Comparison of ENCODE assay signal across 17 cellular contexts in the genomic region with DNA sequence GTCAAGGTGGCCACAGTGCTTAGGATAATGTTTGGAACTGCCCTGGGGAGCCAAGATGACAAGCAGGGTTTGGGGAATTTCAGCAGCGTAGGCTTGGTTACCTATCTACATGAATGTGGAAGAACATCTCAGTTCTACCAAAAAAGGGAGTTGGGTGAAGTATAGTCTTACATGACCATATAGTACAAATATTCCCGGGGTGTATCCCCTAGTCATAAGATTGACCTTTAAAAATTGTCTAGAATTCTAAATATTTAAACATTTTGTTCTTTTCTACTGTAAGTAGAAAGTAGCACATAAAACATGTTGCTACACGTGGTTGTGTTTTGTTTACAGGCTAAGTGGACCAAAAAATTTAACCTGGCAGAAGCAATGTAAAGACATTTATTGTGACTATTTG. TPM values are rescaled to one million over a fixed set of nuclear protein-coding genes. Genes with fewer than 3 reads are reported as not detected.
DNase-seq lines count a peak whose midpoint lies in the region; ATAC-seq and TF ChIP-seq lines count a peak whose summit lies in the region.
"Had no signal": no experiment of that assay in that cellular context is flagged by ENCODE, and none has a peak within 500 bp of the region (broad histone marks: within the 10 kb centered on the region; RNA-seq: fewer than 3 reads in every experiment).

No MANE protein-coding gene starts in this region.

- no peaks in the 10 kb centered on the region for H3K9me3 Mint-ChIP-seq in T-helper 1 cell treated with Interleukin-12 subunit alpha and Interleukin-12 subunit beta and Interleukin-4 antibody, amounts not matched to agents 30 μg/mL and 1 μg/mL, for 36 hours
- no peaks in the 10 kb centered on the region for H3K9me3 Mint-ChIP-seq in natural killer cell treated with Interleukin-12 subunit alpha and Interleukin-12 subunit beta and Interleukin-15 and Interleukin-18, amount 100 ng/mL, for 72 hours
- H3K9me3 Mint-ChIP-seq in natural killer cell, result no peaks in the 10 kb centered on the region
- peaks cover 0 to 2% (median 0%) of the 10 kb centered on the region in 6 donors for H3K9me3 Mint-ChIP-seq in immature natural killer cell
- H3K9me3 Mint-ChIP-seq: CD8-positive, alpha-beta T cell; H9 had no signal

- no peaks in the 10 kb centered on the region for H3K27me3 ChIP-seq in foreskin keratinocyte

- no peak overlapping the region for H3K27ac ChIP-seq in foreskin keratinocyte
- H3K27ac ChIP-seq: 22Rv1 had no signal

- H3K27ac Mint-ChIP-seq in T-helper 1 cell treated with Interleukin-12 subunit alpha and Interleukin-12 subunit beta and Interleukin-4 antibody, amounts not matched to agents 30 μg/mL and 1 μg/mL, for 36 hours, result peak overlapping the region; percentile 57
- H3K27ac Mint-ChIP-seq in natural killer cell treated with Interleukin-12 subunit alpha and Interleukin-12 subunit beta and Interleukin-15 and Interleukin-18, amount 100 ng/mL, for 72 hours, result peak overlapping the region; percentile 93 to 96
- H3K27ac Mint-ChIP-seq in natural killer cell (no peak overlapping the region), immature natural killer cell (peak overlapping the region in 3 of 6 donors; percentile 22 to 50 (median 32))
- H3K27ac Mint-ChIP-seq: CD8-positive, alpha-beta T cell; H9 had no signal

- no peak for ATAC-seq in natural killer cell treated with Interleukin-12 subunit alpha and Interleukin-12 subunit beta and Interleukin-15 and Interleukin-18, amount 100 ng/mL, for 72 hours
- ATAC-seq in natural killer cell (no peak), foreskin keratinocyte (no peak), GM19324 (IDR thresholded peaks at IDR 0.05; ENCODE audit: low FRiP score, unreplicated experiment) (no peak)
- ATAC-seq: CD8-positive, alpha-beta T cell; HepG2 had no signal

- H3K4me1 ChIP-seq in foreskin keratinocyte, result peaks cover 15% of the 10 kb centered on the region

- DNase-seq in T-helper 1 cell, result no peak
- DNase-seq in natural killer cell treated with Interleukin-12 subunit alpha and Interleukin-12 subunit beta and Interleukin-15 and Interleukin-18, amount 100 ng/mL, for 72 hours (ENCODE audit: low spot score), result no peak
- DNase-seq in natural killer cell, result no peak
- DNase-seq in foreskin keratinocyte, result peak; percentile 64 to 89
- DNase-seq in immature natural killer cell, result no peak
- DNase-seq: CD8-positive, alpha-beta T cell; COR-L47; DND-41; GDM1; GOT3; H9 had no signal

- TF ChIP-seq CTCF in natural killer cell (IDR thresholded peaks at IDR 0.05) (no peak), foreskin keratinocyte (conservative IDR thresholded peaks at IDR 0.05) (no peak)

- peaks cover 72% of the 10 kb centered on the region for H3K36me3 Mint-ChIP-seq in T-helper 1 cell treated with Interleukin-12 subunit alpha and Interleukin-12 subunit beta and Interleukin-4 antibody, amounts not matched to agents 30 μg/mL and 1 μg/mL, for 36 hours (ENCODE audit: low read depth)
- peaks cover 52% of the 10 kb centered on the region for H3K36me3 Mint-ChIP-seq in natural killer cell treated with Interleukin-12 subunit alpha and Interleukin-12 subunit beta and Interleukin-15 and Interleukin-18, amount 100 ng/mL, for 72 hours
- H3K36me3 Mint-ChIP-seq in natural killer cell, result no peaks in the 10 kb centered on the region
- peaks cover 8 to 47% (median 21%) of the 10 kb centered on the region in 3 donors for H3K36me3 Mint-ChIP-seq in immature natural killer cell
- H3K36me3 Mint-ChIP-seq: CD14-positive monocyte; CD8-positive, alpha-beta T cell had no signal

- H3K27me3 Mint-ChIP-seq in T-helper 1 cell treated with Interleukin-12 subunit alpha and Interleukin-12 subunit beta and Interleukin-4 antibody, amounts not matched to agents 30 μg/mL and 1 μg/mL, for 36 hours (ENCODE audit: low read depth), result no peaks in the 10 kb centered on the region
- H3K27me3 Mint-ChIP-seq in natural killer cell treated with Interleukin-12 subunit alpha and Interleukin-12 subunit beta and Interleukin-15 and Interleukin-18, amount 100 ng/mL, for 72 hours, result no peaks in the 10 kb centered on the region
- H3K27me3 Mint-ChIP-seq in natural killer cell (ENCODE audit: low read depth in 2 of 2) (no peaks in the 10 kb centered on the region), immature natural killer cell (ENCODE audit: low read depth in 3 of 3) (peaks cover 0 to 10% (median 3%) of the 10 kb centered on the region in 3 donors)

- no peak overlapping the region for H3K4me3 Mint-ChIP-seq in T-helper 1 cell treated with Interleukin-12 subunit alpha and Interleukin-12 subunit beta and Interleukin-4 antibody, amounts not matched to agents 30 μg/mL and 1 μg/mL, for 36 hours
- H3K4me3 Mint-ChIP-seq in natural killer cell treated with Interleukin-12 subunit alpha and Interleukin-12 subunit beta and Interleukin-15 and Interleukin-18, amount 100 ng/mL, for 72 hours, result peak overlapping the region; percentile 79
- H3K4me3 Mint-ChIP-seq in natural killer cell (no peak overlapping the region), immature natural killer cell (no peak overlapping the region)
- H3K4me3 Mint-ChIP-seq: CD14-positive monocyte; CD8-positive, alpha-beta T cell; H9 had no signal

- H3K4me1 Mint-ChIP-seq in T-helper 1 cell treated with Interleukin-12 subunit alpha and Interleukin-12 subunit beta and Interleukin-4 antibody, amounts not matched to agents 30 μg/mL and 1 μg/mL, for 36 hours (ENCODE audit: low read depth), result peaks cover 59% of the 10 kb centered on the region
- H3K4me1 Mint-ChIP-seq in natural killer cell treated with Interleukin-12 subunit alpha and Interleukin-12 subunit beta and Interleukin-15 and Interleukin-18, amount 100 ng/mL, for 72 hours (ENCODE audit: low read depth in 2 of 2), result peaks cover 43 to 63% of the 10 kb centered on the region in 2 donors
- H3K4me1 Mint-ChIP-seq in natural killer cell, result peaks cover 33 to 34% of the 10 kb centered on the region in 2 donors
- H3K4me1 Mint-ChIP-seq in immature natural killer cell, result peaks cover 50 to 56% of the 10 kb centered on the region in 2 donors
- H3K4me1 Mint-ChIP-seq: CD14-positive monocyte had no signal

- intact Hi-C loops in natural killer cell (cut with micrococcal nuclease), result no loop called here

RNA-seq across cellular contexts. Expression of gene IL12RB2, which starts 20.2 kb away (rescaled TPM):
- 100 to 1,000 TPM; 265 to 317 TPM for total RNA-seq in natural killer cell treated with Interleukin-12 subunit alpha and Interleukin-12 subunit beta and Interleukin-15 and Interleukin-18, amount 100 ng/mL, for 72 hours
- total RNA-seq in natural killer cell (10 to 100 TPM; 18.2 to 51.2 (median 24.8) TPM), foreskin keratinocyte (1.9 and 2.1 TPM in 2 replicates)
- polyA plus RNA-seq in foreskin keratinocyte (0.79 and 1.9 TPM in 2 replicates), immature natural killer cell (10 to 100 TPM; 33.3 to 68.1 (median 40.5) TPM)
- total RNA-seq: HepG2 had no signal
- polyA plus RNA-seq: BJ, CD14-positive monocyte, HepG2 had no signal

Comparison
In these comparisons a context has a peak if more than half of its experiments do, and no peak if none do; other contexts are left out.
1. H3K27ac Mint-ChIP-seq: peak in T-helper 1 cell treated with Interleukin-12 subunit alpha and Interleukin-12 subunit beta and Interleukin-4 antibody, amounts not matched to agents 30 μg/mL and 1 μg/mL, for 36 hours (single experiment) and natural killer cell treated with Interleukin-12 subunit alpha and Interleukin-12 subunit beta and Interleukin-15 and Interleukin-18, amount 100 ng/mL, for 72 hours (2 of 2); none in natural killer cell (0 of 2).
2. RNA of gene IL12RB2, which starts 20.2 kb away (total RNA-seq): 265 to 317 TPM in natural killer cell treated with Interleukin-12 subunit alpha and Interleukin-12 subunit beta and Interleukin-15 and Interleukin-18, amount 100 ng/mL, for 72 hours; 18.2 to 51.2 TPM in natural killer cell and 1.9 to 2.1 TPM in foreskin keratinocyte; every median in the first group is over 4 times any median in the second.
3. DNase-seq: peak in foreskin keratinocyte (2 of 2); none in T-helper 1 cell (0 of 5), natural killer cell treated with Interleukin-12 subunit alpha and Interleukin-12 subunit beta and Interleukin-15 and Interleukin-18, amount 100 ng/mL, for 72 hours (single experiment), natural killer cell (single experiment) and immature natural killer cell (0 of 3).